In genomic region chr18:26548144-26549102, GRCh38 we compare ENCODE assay signal across 8 cellular contexts. TPM values are rescaled to one million over a fixed set of nuclear protein-coding genes. Genes with fewer than 3 reads are reported as not detected.
A peak's percentile ranks its signal among the peaks of the same experiment; 100 is the strongest.
DNase-seq lines count a peak whose midpoint lies in the region; TF ChIP-seq lines count a peak whose summit lies in the region.

Gene KCTD1, minus strand, starts transcription at chr18:26548553. Its CDS starts 17 bp downstream, at chr18:26548536.

- peak within 1 kb of the TSS; percentile 98 for H2AFZ ChIP-seq in Loucy (ENCODE audit: low read length)

- peaks cover 6% of the 10 kb centered on the region for H4K20me1 ChIP-seq in Loucy (ENCODE audit: insufficient read depth, low read length, poor library complexity, severe bottlenecking)

- TF ChIP-seq EP300 in suprapubic skin (IDR thresholded peaks at IDR 0.05): no peak

- H3F3A ChIP-seq in Loucy (ENCODE audit: low read depth): 0 out of 2 replicates have a peak, but pooled peaks cover 3% of the 10 kb centered on the region

- peak within 1 kb of the TSS; percentile 88 for H3K4me2 ChIP-seq in Loucy (ENCODE audit: low read depth, low read length, poor library complexity, severe bottlenecking)

- peaks cover 43% of the 10 kb centered on the region for H3K4me1 ChIP-seq in Loucy (ENCODE audit: insufficient read depth, low read length, poor library complexity, severe bottlenecking)
- H3K4me1 ChIP-seq in suprapubic skin: peaks cover 75% of the 10 kb centered on the region

- TF ChIP-seq POLR2A in suprapubic skin (IDR thresholded peaks at IDR 0.05): no peak

- H3K36me3 ChIP-seq in Loucy (ENCODE audit: insufficient read depth, low read length): no peaks in the 10 kb centered on the region
- no peaks in the 10 kb centered on the region for H3K36me3 ChIP-seq in suprapubic skin

- H3K4me3 ChIP-seq in Loucy (ENCODE audit: low read length, poor library complexity, severe bottlenecking) (peak within 1 kb of the TSS; percentile 93), suprapubic skin (peak within 1 kb of the TSS; percentile 74)

- H3K9me3 ChIP-seq in Loucy (ENCODE audit: insufficient read depth, low read depth, low read length) (no peaks in the 10 kb centered on the region), suprapubic skin (no peaks in the 10 kb centered on the region)

- H3K27ac ChIP-seq in suprapubic skin: peak within 1 kb of the TSS; percentile 85

- peak; percentile 90 for DNase-seq in EL
- DNase-seq in GOT3 (lab: John Stamatoyannopoulos, UW): peak; percentile 24
- peak; percentile 17 for DNase-seq in SIG-M5 (lab: John Stamatoyannopoulos, UW)
- peak; percentile 79 for DNase-seq in activated naive CD4-positive, alpha-beta T cell treated with Interleukin-2 at 50 U/mL for 16 hours
- peak; percentile 87 for DNase-seq in germinal center (ENCODE audit: low spot score)
- peak; percentile 58 for DNase-seq in non-pigmented ciliary epithelial cell (ENCODE audit: low read depth)
- DNase-seq in suprapubic skin (ENCODE audit: low spot score in 2 of 2): peak; percentile 84 to 85

- peak within 1 kb of the TSS; percentile 79 for H3K9ac ChIP-seq in Loucy (ENCODE audit: low read depth, low read length, poor library complexity, severe bottlenecking)

- 2% methylated on average over 76 of the region's 89 CpGs for WGBS in suprapubic skin

- no peak for TF ChIP-seq CTCF in Loucy (conservative IDR thresholded peaks at IDR 0.05; ENCODE audit: low read length)
- TF ChIP-seq CTCF in suprapubic skin (IDR thresholded peaks at IDR 0.05): no peak

- H3K27me3 ChIP-seq in Loucy (ENCODE audit: insufficient read depth, low read length, poor library complexity, severe bottlenecking): no peaks in the 10 kb centered on the region
- H3K27me3 ChIP-seq in suprapubic skin: peaks cover 17% of the 10 kb centered on the region

- H3K79me2 ChIP-seq in Loucy (ENCODE audit: insufficient read depth, low read length): peaks cover 25% of the 10 kb centered on the region

- H3K9me2 ChIP-seq in Loucy (replicated peaks; ENCODE audit: low read depth, low read length): no peaks in the 10 kb centered on the region

RNA-seq across cellular contexts. Expression of gene KCTD1, which starts in this region (rescaled TPM):
- 100 to 1,000 TPM in 1 of 4 donors, 10 to 100 TPM in 3; 31.9 to 104 (median 69.7) TPM for total RNA-seq in suprapubic skin

Comparison
In these comparisons a context has a peak if more than half of its experiments do, and no peak if none do; other contexts are left out.
1. Peak in every context shown above with its lines: DNase-seq, H3K4me3 ChIP-seq and H3K27ac ChIP-seq.
2. DNase-seq: peak in every context shown above with its lines; median percentile 90 in EL; 87 in germinal center; 84 in suprapubic skin; 79 in activated naive CD4-positive, alpha-beta T cell treated with Interleukin-2 at 50 U/mL for 16 hours; 58 in non-pigmented ciliary epithelial cell; 24 in GOT3; 17 in SIG-M5.